Comparison of ENCODE assay signal across 12 cellular contexts in the genomic region with DNA sequence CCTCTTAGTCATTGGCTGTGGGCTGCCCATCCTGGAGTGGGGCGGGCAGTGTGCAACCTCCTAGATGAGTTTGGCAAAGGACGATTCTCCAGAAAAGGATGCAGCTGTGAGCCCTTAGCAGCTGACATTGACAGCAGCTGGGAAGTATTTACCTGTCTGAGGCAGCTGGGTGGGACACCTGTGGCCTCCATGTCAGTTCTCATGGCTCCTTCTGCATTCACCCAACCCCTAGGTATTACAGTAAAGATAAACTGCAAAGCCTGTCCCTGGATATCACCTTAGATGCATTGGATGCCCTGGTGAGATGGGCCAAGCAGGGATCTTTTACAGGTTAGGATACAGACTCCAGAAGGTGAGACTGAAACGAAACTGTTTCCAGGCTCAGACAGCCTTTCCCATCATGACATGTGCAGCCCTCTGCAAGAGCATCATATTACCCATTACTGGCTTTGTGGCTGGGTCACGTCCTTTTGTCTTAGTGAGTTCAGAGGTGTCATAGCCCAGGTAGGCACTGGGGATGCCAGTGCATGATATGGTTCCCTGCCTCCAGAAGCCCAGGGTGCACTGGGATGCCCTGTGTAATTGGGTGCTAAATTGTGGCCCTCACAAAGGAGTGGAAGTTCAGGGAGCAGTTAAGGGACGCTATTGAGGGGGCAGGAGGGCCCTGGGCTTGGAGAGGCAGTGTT. TPM values are rescaled to one million over a fixed set of nuclear protein-coding genes. Genes with fewer than 3 reads are reported as not detected.
DNase-seq lines count a peak whose midpoint lies in the region; ATAC-seq and TF ChIP-seq lines count a peak whose summit lies in the region.
"Had no signal": no experiment of that assay in that cellular context is flagged by ENCODE, and none has a peak within 500 bp of the region (broad histone marks: within the 10 kb centered on the region; RNA-seq: fewer than 3 reads in every experiment).

No MANE protein-coding gene starts in this region.

- H3K4me1 Mint-ChIP-seq in stimulated activated effector memory CD8-positive, alpha-beta T cell treated with anti-CD3 and anti-CD28 coated beads, Interleukin-12 subunit alpha, Interleukin-12 subunit beta, amount 100 ng/mL, for 72 hours = peaks cover 17% of the 10 kb centered on the region
- H3K4me1 Mint-ChIP-seq: WTC11 had no signal

- peak; percentile 0 for ATAC-seq in GM19438 (IDR thresholded peaks at IDR 0.05; ENCODE audit: low read depth, unreplicated experiment)
- peak; percentile 1 for ATAC-seq in HG03432 (IDR thresholded peaks at IDR 0.05; ENCODE audit: unreplicated experiment)
- ATAC-seq in stimulated activated effector memory CD8-positive, alpha-beta T cell treated with anti-CD3 and anti-CD28 coated beads, Interleukin-12 subunit alpha, Interleukin-12 subunit beta, amount 100 ng/mL, for 72 hours = no peak
- ATAC-seq in HG03442 (IDR thresholded peaks at IDR 0.05; ENCODE audit: unreplicated experiment) = no peak
- no peak for ATAC-seq in esophagus mucosa

- no peak overlapping the region for H3K4me3 Mint-ChIP-seq in stimulated activated effector memory CD8-positive, alpha-beta T cell treated with anti-CD3 and anti-CD28 coated beads, Interleukin-12 subunit alpha, Interleukin-12 subunit beta, amount 100 ng/mL, for 72 hours
- H3K4me3 Mint-ChIP-seq: WTC11 had no signal

- H3K27ac ChIP-seq in coronary artery = peak overlapping the region; percentile 52 to 82
- H3K27ac ChIP-seq: suprapubic skin had no signal

- no peak for DNase-seq in coronary artery (ENCODE audit: low spot score)
- no peak for DNase-seq in stimulated activated effector memory CD8-positive, alpha-beta T cell treated with anti-CD3 and anti-CD28 coated beads, Interleukin-12 subunit alpha, Interleukin-12 subunit beta, amount 100 ng/mL, for 72 hours (ENCODE audit: low spot score in 2 of 2)
- no peak for DNase-seq in cerebellum (ENCODE audit: low spot score)
- DNase-seq: NCI-H524 treated with DMSO at 0.1 percent for 48 hours had no signal

- TF ChIP-seq CTCF in coronary artery (IDR thresholded peaks at IDR 0.05) = no peak

- no peaks in the 10 kb centered on the region for H3K9me3 Mint-ChIP-seq in stimulated activated effector memory CD8-positive, alpha-beta T cell treated with anti-CD3 and anti-CD28 coated beads, Interleukin-12 subunit alpha, Interleukin-12 subunit beta, amount 100 ng/mL, for 72 hours
- H3K9me3 Mint-ChIP-seq: WTC11 had no signal

- H3K36me3 Mint-ChIP-seq in stimulated activated effector memory CD8-positive, alpha-beta T cell treated with anti-CD3 and anti-CD28 coated beads, Interleukin-12 subunit alpha, Interleukin-12 subunit beta, amount 100 ng/mL, for 72 hours = no peaks in the 10 kb centered on the region
- H3K36me3 Mint-ChIP-seq: WTC11 had no signal

- no peak overlapping the region for H3K4me3 ChIP-seq in coronary artery
- H3K4me3 ChIP-seq: adrenal gland, suprapubic skin had no signal

- peak overlapping the region; percentile 7 for H3K27ac Mint-ChIP-seq in stimulated activated effector memory CD8-positive, alpha-beta T cell treated with anti-CD3 and anti-CD28 coated beads, Interleukin-12 subunit alpha, Interleukin-12 subunit beta, amount 100 ng/mL, for 72 hours
- H3K27ac Mint-ChIP-seq: WTC11 had no signal

RNA-seq across cellular contexts. Expression of a gene that starts 28.9 kb away (rescaled TPM):
- total RNA-seq in cerebellum = 9.8 TPM
- total RNA-seq in esophagus mucosa = 2.4 TPM

RNA-seq across cellular contexts. Expression of a gene that starts 48.2 kb away (rescaled TPM):
- 0.73 TPM for total RNA-seq in cerebellum
- total RNA-seq in esophagus mucosa = 1.5 TPM
- total RNA-seq: renal cortical epithelial cell had no signal

Comparison
In these comparisons a context has a peak if more than half of its experiments do, and no peak if none do; other contexts are left out.
1. ATAC-seq: peak in GM19438 (single experiment) and HG03432 (single experiment); none in stimulated activated effector memory CD8-positive, alpha-beta T cell treated with anti-CD3 and anti-CD28 coated beads, Interleukin-12 subunit alpha, Interleukin-12 subunit beta, amount 100 ng/mL, for 72 hours (single experiment), HG03442 (single experiment) and esophagus mucosa (single experiment).